ENCODE assay signal across 8 cellular contexts in the genomic region with DNA sequence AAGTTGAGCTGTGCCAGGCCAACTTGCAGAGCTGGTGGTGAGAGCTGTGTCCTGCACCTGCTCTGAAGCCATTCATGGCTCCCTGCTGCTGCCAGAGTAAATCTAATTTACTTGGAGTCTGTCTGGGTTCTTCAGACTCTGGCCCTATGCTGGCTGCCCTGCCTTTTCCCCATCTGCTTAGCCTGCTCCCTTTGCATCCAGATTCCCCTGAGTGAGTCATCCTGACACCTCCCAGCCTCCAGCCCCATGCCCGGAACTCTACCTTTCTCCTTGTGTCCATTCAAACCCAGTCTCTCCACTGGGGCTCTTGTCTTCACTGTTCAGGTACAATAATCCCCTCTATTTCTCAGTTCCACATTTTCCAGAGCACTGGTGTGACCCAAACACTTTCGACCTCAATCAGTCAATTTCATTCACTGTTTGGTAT.
DNase-seq lines count a peak whose midpoint lies in the region; ATAC-seq and TF ChIP-seq lines count a peak whose summit lies in the region.

No MANE protein-coding gene starts in this region.

- DNase-seq in DMS53 (lab: John Stamatoyannopoulos, UW) (peak; percentile 62), amniotic epithelial cell (ENCODE audit: low read depth) (peak; percentile 74), lower lobe of right lung (no peak), prostate gland (ENCODE audit: low spot score) (no peak), NCI-H2171 treated with DMSO at 0.1 percent for 48 hours (lab: John Stamatoyannopoulos, UW) (no peak), substantia nigra (lab: John Stamatoyannopoulos, UW) (no peak)

- H3K27me3 ChIP-seq in lower lobe of right lung (ENCODE audit: low read depth) (no peaks in the 10 kb centered on the region), prostate gland (replicated peaks; ENCODE audit: insufficient read depth) (no peaks in the 10 kb centered on the region)

- TF ChIP-seq CTCF in lower lobe of right lung (IDR thresholded peaks at IDR 0.05) = no peak
- no peak for TF ChIP-seq CTCF in prostate gland (IDR thresholded peaks at IDR 0.05)

- peak; percentile 59 for ATAC-seq in HG02588 (IDR thresholded peaks at IDR 0.05; ENCODE audit: unreplicated experiment)
- ATAC-seq in lower lobe of right lung = peak in 1 of 2 donors; percentile 24
- no peak for ATAC-seq in GM18907 (IDR thresholded peaks at IDR 0.05; ENCODE audit: unreplicated experiment)

- no peak for TF ChIP-seq POLR2A in prostate gland (IDR thresholded peaks at IDR 0.05)

- H3K9me3 ChIP-seq in lower lobe of right lung (no peaks in the 10 kb centered on the region), prostate gland (no peaks in the 10 kb centered on the region)

- H3K27ac ChIP-seq in lower lobe of right lung (peak overlapping the region; percentile 7), prostate gland (no peak overlapping the region), substantia nigra (ENCODE audit: low read depth, low read length, poor library complexity, severe bottlenecking) (no peak overlapping the region)

- WGBS in prostate gland = 67% methylated on average over 2 of the region's 2 CpGs

- intact Hi-C loops in lower lobe of right lung (cut with DNase I) (no loop called here), prostate gland (cut with DNase I) (no loop called here)

- H3K4me3 ChIP-seq in lower lobe of right lung (no peak overlapping the region), prostate gland (no peak overlapping the region)

- H3K36me3 ChIP-seq in lower lobe of right lung (no peaks in the 10 kb centered on the region), prostate gland (no peaks in the 10 kb centered on the region)

- H3K4me1 ChIP-seq in lower lobe of right lung = peaks cover 6% of the 10 kb centered on the region
- H3K4me1 ChIP-seq in prostate gland (replicated peaks) = no peaks in the 10 kb centered on the region

Comparison
In these comparisons a context has a peak if more than half of its experiments do, and no peak if none do; other contexts are left out.
1. DNase-seq: peak in DMS53 (single experiment) and amniotic epithelial cell (single experiment); none in lower lobe of right lung (single experiment), prostate gland (single experiment), NCI-H2171 treated with DMSO at 0.1 percent for 48 hours (single experiment) and substantia nigra (0 of 49).